3 cellular contexts compared by ENCODE assay signal in genomic region chr11:127042445-127042844, GRCh38.
A peak's percentile ranks its signal among the peaks of the same experiment; 100 is the strongest.
TF ChIP-seq lines count a peak whose summit lies in the region.

No MANE protein-coding gene starts in this region.

TF ChIP-seq in SK-N-SH, 30 proteins besides CTCF, POLR2A, EP300 and RAD21:
- TF ChIP-seq FOSL2 (IDR thresholded peaks at IDR 0.05; ENCODE audit: borderline replicate concordance, low read depth): peak; percentile 21; the same call in 1 of the 2 replicates
- TF ChIP-seq EZH2phosphoT487 (IDR thresholded peaks at IDR 0.05; ENCODE audit: borderline replicate concordance, low read depth): no peak
- TF ChIP-seq TCF12 (IDR thresholded peaks at IDR 0.05): 0 out of 2 replicates have a peak, but pooled peaks have one; percentile 6
- TF ChIP-seq CHD2 (IDR thresholded peaks at IDR 0.05; ENCODE audit: low read length, partially characterized antibody): no peak

TF ChIP-seq in SK-N-SH treated with all-trans-retinoic acid at 6 μM for 48 hours, 23 proteins besides CTCF, POLR2A, EP300 and RAD21:
- no peak for TF ChIP-seq ZFP30 (CRISPR knock-in tag; IDR thresholded peaks at IDR 0.05)
- no peak for TF ChIP-seq PPARA (CRISPR knock-in tag; IDR thresholded peaks at IDR 0.05; ENCODE audit: borderline replicate concordance)
- no peak for TF ChIP-seq ZNF565 (CRISPR knock-in tag; conservative IDR thresholded peaks at IDR 0.05; ENCODE audit: low read depth)
- no peak for TF ChIP-seq OSR1 (CRISPR knock-in tag; IDR thresholded peaks at IDR 0.05)
- no peak for TF ChIP-seq CSRNP3 (CRISPR knock-in tag; IDR thresholded peaks at IDR 0.05)
- no peak for TF ChIP-seq CSDC2 (CRISPR knock-in tag; IDR thresholded peaks at IDR 0.05)
- no peak for TF ChIP-seq BACH2 (CRISPR knock-in tag; IDR thresholded peaks at IDR 0.05; ENCODE audit: borderline replicate concordance)
- no peak for TF ChIP-seq ZNF8 (CRISPR knock-in tag; IDR thresholded peaks at IDR 0.05)
- TF ChIP-seq RARB (CRISPR knock-in tag; IDR thresholded peaks at IDR 0.05): no peak
- TF ChIP-seq TCF4 (CRISPR knock-in tag; IDR thresholded peaks at IDR 0.05; ENCODE audit: borderline replicate concordance): no peak
- no peak for TF ChIP-seq TSHZ2 (CRISPR knock-in tag; IDR thresholded peaks at IDR 0.05)
- no peak for TF ChIP-seq GLIS3 (CRISPR knock-in tag; IDR thresholded peaks at IDR 0.05)
- TF ChIP-seq ESRRG (CRISPR knock-in tag; IDR thresholded peaks at IDR 0.05): no peak
- no peak for TF ChIP-seq ARNTL (CRISPR knock-in tag; IDR thresholded peaks at IDR 0.05; ENCODE audit: borderline replicate concordance, low read depth)
- no peak for TF ChIP-seq ZC3H10 (CRISPR knock-in tag; IDR thresholded peaks at IDR 0.05)
- no peak for TF ChIP-seq ZNF70 (CRISPR knock-in tag; IDR thresholded peaks at IDR 0.05)
- no peak for TF ChIP-seq ISL1 (CRISPR knock-in tag; IDR thresholded peaks at IDR 0.05)
- TF ChIP-seq CREB5 (CRISPR knock-in tag; IDR thresholded peaks at IDR 0.05; ENCODE audit: low read depth): no peak

TF ChIP-seq in IMR-90, 13 proteins besides CTCF, POLR2A, EP300 and RAD21:
- TF ChIP-seq RFX5 (IDR thresholded peaks at IDR 0.05; ENCODE audit: low read depth, low read length) (no peak), NFE2L2 (IDR thresholded peaks at IDR 0.05; ENCODE audit: low read depth, low read length) (no peak), RCOR1 (IDR thresholded peaks at IDR 0.05; ENCODE audit: insufficient replicate concordance, low read length) (no peak), MAFK (IDR thresholded peaks at IDR 0.05; ENCODE audit: low read depth, low read length) (no peak), BHLHE40 (IDR thresholded peaks at IDR 0.05; ENCODE audit: low read depth, low read length) (no peak), SMC3 (IDR thresholded peaks at IDR 0.05; ENCODE audit: low read depth, low read length) (no peak), CHD1 (IDR thresholded peaks at IDR 0.05; ENCODE audit: low read depth, low read length) (no peak), MXI1 (IDR thresholded peaks at IDR 0.05; ENCODE audit: borderline replicate concordance, low read depth, low read length) (no peak), ELK1 (IDR thresholded peaks at IDR 0.05; ENCODE audit: borderline replicate concordance, low read depth, low read length) (no peak), CEBPB (IDR thresholded peaks at IDR 0.05; ENCODE audit: low read depth, low read length) (no peak), FOS (IDR thresholded peaks at IDR 0.05; ENCODE audit: low read depth, low read length) (no peak), USF2 (IDR thresholded peaks at IDR 0.05; ENCODE audit: low read depth, low read length) (no peak), MAZ (IDR thresholded peaks at IDR 0.05; ENCODE audit: borderline replicate concordance, low read depth, low read length) (no peak)
